In genomic region chr10:33459597-33459996, GRCh38 we compare ENCODE assay signal across 20 cellular contexts.
A peak's percentile ranks its signal among the peaks of the same experiment; 100 is the strongest.
DNase-seq lines count a peak whose midpoint lies in the region; ATAC-seq and TF ChIP-seq lines count a peak whose summit lies in the region.
"Had no signal": no experiment of that assay in that cellular context is flagged by ENCODE, and none has a peak within 500 bp of the region (broad histone marks: within the 10 kb centered on the region; RNA-seq: fewer than 3 reads in every experiment).

No MANE protein-coding gene starts in this region.

- TF ChIP-seq CTCF in fibroblast of mammary gland (conservative IDR thresholded peaks at IDR 0.05; ENCODE audit: control insufficient read depth, insufficient read depth, low read depth, low read length) (no peak), gastrocnemius medialis (IDR thresholded peaks at IDR 0.05 in 4 of 5, conservative IDR thresholded peaks at IDR 0.05 in 1 of 5) (no peak)

- no peaks in the 10 kb centered on the region for H3K9me3 ChIP-seq in gastrocnemius medialis
- H3K9me3 ChIP-seq: BE2C had no signal

- H3K4me3 ChIP-seq in fibroblast of mammary gland (ENCODE audit: control insufficient read depth, low read depth, low read length), result no peak overlapping the region
- no peak overlapping the region for H3K4me3 ChIP-seq in gastrocnemius medialis

- no peaks in the 10 kb centered on the region for H3K27me3 ChIP-seq in gastrocnemius medialis
- H3K27me3 ChIP-seq: BE2C had no signal

- in situ Hi-C loops in gastrocnemius medialis (cut with MboI; ENCODE audit: low sequenced_read_pairs in 4 of 4), result no loop called here

- H3K27ac ChIP-seq in gastrocnemius medialis, result peak overlapping the region in 3 of 4 donors; percentile 55 to 80 (median 68)

- ATAC-seq in gastrocnemius medialis, result no peak
- ATAC-seq: activated CD8-positive, alpha-beta T cell treated with anti-CD3 and anti-CD28 coated beads for 36 hours; activated T-cell treated with anti-CD3 and anti-CD28 coated beads, Interleukin-2, amount 50 U/mL, for 72 hours; Panc1 had no signal

- no peak for TF ChIP-seq POLR2A in gastrocnemius medialis (IDR thresholded peaks at IDR 0.05)

- intact Hi-C loops in gastrocnemius medialis (cut with DNase I; ENCODE audit: low total_unique reads), result no loop called here

- H3K4me1 ChIP-seq in gastrocnemius medialis, result peaks cover 17 to 18% of the 10 kb centered on the region in 2 donors
- H3K4me1 ChIP-seq: BE2C had no signal

- no peaks in the 10 kb centered on the region for H3K36me3 ChIP-seq in gastrocnemius medialis
- H3K36me3 ChIP-seq: BE2C had no signal

- DNase-seq in EL (peak; percentile 63), NCI-H146 (lab: John Stamatoyannopoulos, UW) (peak; percentile 74), fibroblast of mammary gland (ENCODE audit: low read depth) (peak; percentile 55), gastrocnemius medialis (no peak), hypothalamus (lab: John Stamatoyannopoulos, UW) (no peak), dedifferentiated amniotic fluid mesenchymal stem cell (ENCODE audit: extremely low spot score) (no peak), NCI-H187 (lab: John Stamatoyannopoulos, UW) (no peak)
- DNase-seq in activated CD4-positive, alpha-beta T cell treated with anti-CD3 and anti-CD28 coated beads, Interleukin-2, amount 50 U/mL, for 48 hours, result no peak
- DNase-seq: activated CD8-positive, alpha-beta T cell treated with anti-CD3 and anti-CD28 coated beads for 36 hours; activated naive CD8-positive, alpha-beta T cell treated with anti-CD3 and anti-CD28 coated beads for 36 hours; activated T-cell treated with anti-CD3 and anti-CD28 coated beads, Interleukin-2, amount 50 U/mL, for 72 hours; BE2C; Calu3; caudate nucleus; effector CD8-positive, alpha-beta T cell; left cardiac atrium; NCI-H1092; NCI-H69; stimulated activated CD4-positive, alpha-beta T cell treated with anti-CD3 and anti-CD28 coated beads, Interleukin-4, amount 100 ng/mL, for 4 hours had no signal

Comparison
In these comparisons a context has a peak if more than half of its experiments do, and no peak if none do; other contexts are left out.
1. DNase-seq: peak in EL (single experiment), NCI-H146 (single experiment) and fibroblast of mammary gland (single experiment); none in gastrocnemius medialis (0 of 2), hypothalamus (0 of 51), activated CD4-positive, alpha-beta T cell treated with anti-CD3 and anti-CD28 coated beads, Interleukin-2, amount 50 U/mL, for 48 hours (0 of 2), dedifferentiated amniotic fluid mesenchymal stem cell (single experiment) and NCI-H187 (0 of 2).